ENCODE assay signal across 27 cellular contexts in genomic region chr2:179171371-179171770, GRCh38.
"Had no signal": no experiment of that assay in that cellular context is flagged by ENCODE, and none has a peak within 500 bp of the region (broad histone marks: within the 10 kb centered on the region; RNA-seq: fewer than 3 reads in every experiment).

No MANE protein-coding gene starts in this region.

- FAIRE-seq: kidney had no signal

- H3K4me2 ChIP-seq: neural progenitor cell had no signal

- H3K4me3 ChIP-seq: left lung, lower lobe of right lung, neural progenitor cell, right atrium auricular region, skin epidermis, spleen, tibial nerve, uterus had no signal

- ATAC-seq: left colon; left lung; lower lobe of right lung; naive thymus-derived CD8-positive, alpha-beta T cell; sciatic nerve; stimulated activated effector memory CD8-positive, alpha-beta T cell treated with anti-CD3 and anti-CD28 coated beads, Interleukin-12 subunit alpha, Interleukin-12 subunit beta, amount 100 ng/mL, for 72 hours; stimulated activated naive CD8-positive, alpha-beta T cell treated with anti-CD3 and anti-CD28 coated beads, Interleukin-15, amount 100 ng/mL, for 72 hours had no signal

- H3K36me3 Mint-ChIP-seq: stimulated activated effector memory CD8-positive, alpha-beta T cell treated with anti-CD3 and anti-CD28 coated beads, Interleukin-12 subunit alpha, Interleukin-12 subunit beta, amount 100 ng/mL, for 72 hours had no signal

- H3K4me1 Mint-ChIP-seq: immature natural killer cell; mesothelial cell of epicardium; stimulated activated effector memory CD8-positive, alpha-beta T cell treated with anti-CD3 and anti-CD28 coated beads, Interleukin-12 subunit alpha, Interleukin-12 subunit beta, amount 100 ng/mL, for 72 hours; stimulated activated naive CD8-positive, alpha-beta T cell treated with anti-CD3 and anti-CD28 coated beads, Interleukin-15, amount 100 ng/mL, for 72 hours had no signal

- H3K9me3 ChIP-seq: left lung, lower lobe of right lung, neutrophil, right atrium auricular region, spleen, tibial nerve, uterus had no signal

- DNase-seq: hypothalamus; immature natural killer cell; kidney; left colon; left lung; lower lobe of right lung; mammary epithelial cell; mesendoderm; naive thymus-derived CD8-positive, alpha-beta T cell; occipital lobe; spleen; stimulated activated CD4-positive, alpha-beta T cell treated with anti-CD3 and anti-CD28 coated beads, Interleukin-4, amount 100 ng/mL, for 24 hours; stimulated activated naive CD4-positive, alpha-beta T cell treated with Interleukin-2 at 50 U/mL for 16 hours; stimulated activated naive CD8-positive, alpha-beta T cell treated with anti-CD3 and anti-CD28 coated beads, Interleukin-15, amount 100 ng/mL, for 72 hours; substantia nigra; uterus had no signal

- H3K27me3 ChIP-seq: left lung, neural progenitor cell, neutrophil, right atrium auricular region, spleen, tibial nerve, uterus had no signal

- H3K4me3 Mint-ChIP-seq: immature natural killer cell; mesothelial cell of epicardium; naive thymus-derived CD8-positive, alpha-beta T cell; nephron; neural progenitor cell; stimulated activated effector memory CD8-positive, alpha-beta T cell treated with anti-CD3 and anti-CD28 coated beads, Interleukin-12 subunit alpha, Interleukin-12 subunit beta, amount 100 ng/mL, for 72 hours; stimulated activated naive CD8-positive, alpha-beta T cell treated with anti-CD3 and anti-CD28 coated beads, Interleukin-15, amount 100 ng/mL, for 72 hours; type B pancreatic cell had no signal

- H3K4me1 ChIP-seq: lower lobe of right lung, right atrium auricular region, uterus had no signal

- H3K9ac ChIP-seq: neural progenitor cell had no signal

- H3K9me3 Mint-ChIP-seq: immature natural killer cell, mesothelial cell of epicardium, nephron, type B pancreatic cell had no signal

- H3K27me3 Mint-ChIP-seq: naive thymus-derived CD8-positive, alpha-beta T cell; progenitor cell of endocrine pancreas; stimulated activated naive CD8-positive, alpha-beta T cell treated with anti-CD3 and anti-CD28 coated beads, Interleukin-15, amount 100 ng/mL, for 72 hours; type B pancreatic cell had no signal

- H3K36me3 ChIP-seq: right atrium auricular region, uterus had no signal

- H3K27ac Mint-ChIP-seq: immature natural killer cell; mesothelial cell of epicardium; neural progenitor cell; progenitor cell of endocrine pancreas; stimulated activated effector memory CD8-positive, alpha-beta T cell treated with anti-CD3 and anti-CD28 coated beads, Interleukin-12 subunit alpha, Interleukin-12 subunit beta, amount 100 ng/mL, for 72 hours; stimulated activated naive CD8-positive, alpha-beta T cell treated with anti-CD3 and anti-CD28 coated beads, Interleukin-15, amount 100 ng/mL, for 72 hours; type B pancreatic cell had no signal

- H3K27ac ChIP-seq: left lung, lower lobe of right lung, neutrophil, right atrium auricular region, skin epidermis, tibial nerve, uterus had no signal

- H2AFZ ChIP-seq: neural progenitor cell had no signal
